In the genomic region with DNA sequence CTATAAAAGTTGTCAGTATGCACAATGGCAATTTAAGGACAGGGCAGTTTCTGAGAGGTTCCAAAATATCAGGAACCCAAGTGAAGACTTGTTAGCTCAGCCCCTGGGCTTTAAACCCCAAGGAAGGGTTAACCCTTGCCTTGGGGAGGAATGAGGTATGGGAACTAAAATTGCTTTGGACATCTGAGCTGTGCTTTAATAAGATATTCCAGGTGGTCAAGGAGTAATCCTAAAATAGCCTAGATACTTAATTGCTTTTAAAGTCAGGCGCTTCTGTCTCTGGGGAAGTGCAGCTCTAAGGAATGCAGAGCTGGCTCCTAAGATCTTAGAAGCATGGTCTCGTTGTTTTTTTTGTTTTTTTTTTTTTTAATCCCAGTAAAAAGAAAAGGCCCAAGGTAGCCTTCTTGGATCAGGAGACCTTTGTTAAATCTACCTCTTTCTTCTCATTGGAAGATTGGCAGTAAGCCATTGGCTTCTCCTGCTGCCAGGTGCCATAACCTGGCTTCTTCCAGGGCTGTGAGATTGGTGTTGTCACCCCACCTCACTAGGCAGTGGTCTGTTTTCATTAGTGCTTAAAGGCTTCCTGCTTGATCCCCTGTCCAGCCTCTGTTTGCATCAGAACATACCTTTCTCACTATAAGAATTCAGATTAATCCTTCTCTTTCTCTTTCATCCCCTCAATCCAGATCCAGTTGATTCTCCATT, we compare ENCODE assay signal across 12 cellular contexts.
"Had no signal": no experiment of that assay in that cellular context is flagged by ENCODE, and none has a peak within 500 bp of the region (broad histone marks: within the 10 kb centered on the region; RNA-seq: fewer than 3 reads in every experiment).

No MANE protein-coding gene starts in this region.

- H3K27ac Mint-ChIP-seq: T-helper 17 cell had no signal

- H2AFZ ChIP-seq: hepatocyte had no signal

- H3K27me3 Mint-ChIP-seq: T-helper 17 cell had no signal

- H3K4me3 Mint-ChIP-seq: T-helper 17 cell had no signal

- H3K9me3 ChIP-seq: neutrophil, right lobe of liver, spleen had no signal

- H3K4me2 ChIP-seq: hepatocyte had no signal

- ATAC-seq: right lobe of liver, T-helper 17 cell had no signal

- DNase-seq: activated naive CD4-positive, alpha-beta T cell; cortex of kidney; effector CD8-positive, alpha-beta T cell; right lobe of liver; spleen; stimulated activated CD4-positive, alpha-beta T cell treated with anti-CD3 and anti-CD28 coated beads, Interleukin-1b, Interleukin-23, amount 100 ng/mL, for 48 hours; stimulated activated naive CD4-positive, alpha-beta T cell treated with Interleukin-2 at 50 U/mL for 16 hours; T-helper 17 cell; trophoblast cell had no signal

- H3K4me1 ChIP-seq: right lobe of liver had no signal

- H3K27ac ChIP-seq: hepatocyte, neutrophil, right lobe of liver, spleen had no signal

- FAIRE-seq: astrocyte had no signal

- H3K27me3 ChIP-seq: hepatocyte, neutrophil, right lobe of liver, spleen had no signal
